8 cellular contexts compared by ENCODE assay signal in the genomic region with DNA sequence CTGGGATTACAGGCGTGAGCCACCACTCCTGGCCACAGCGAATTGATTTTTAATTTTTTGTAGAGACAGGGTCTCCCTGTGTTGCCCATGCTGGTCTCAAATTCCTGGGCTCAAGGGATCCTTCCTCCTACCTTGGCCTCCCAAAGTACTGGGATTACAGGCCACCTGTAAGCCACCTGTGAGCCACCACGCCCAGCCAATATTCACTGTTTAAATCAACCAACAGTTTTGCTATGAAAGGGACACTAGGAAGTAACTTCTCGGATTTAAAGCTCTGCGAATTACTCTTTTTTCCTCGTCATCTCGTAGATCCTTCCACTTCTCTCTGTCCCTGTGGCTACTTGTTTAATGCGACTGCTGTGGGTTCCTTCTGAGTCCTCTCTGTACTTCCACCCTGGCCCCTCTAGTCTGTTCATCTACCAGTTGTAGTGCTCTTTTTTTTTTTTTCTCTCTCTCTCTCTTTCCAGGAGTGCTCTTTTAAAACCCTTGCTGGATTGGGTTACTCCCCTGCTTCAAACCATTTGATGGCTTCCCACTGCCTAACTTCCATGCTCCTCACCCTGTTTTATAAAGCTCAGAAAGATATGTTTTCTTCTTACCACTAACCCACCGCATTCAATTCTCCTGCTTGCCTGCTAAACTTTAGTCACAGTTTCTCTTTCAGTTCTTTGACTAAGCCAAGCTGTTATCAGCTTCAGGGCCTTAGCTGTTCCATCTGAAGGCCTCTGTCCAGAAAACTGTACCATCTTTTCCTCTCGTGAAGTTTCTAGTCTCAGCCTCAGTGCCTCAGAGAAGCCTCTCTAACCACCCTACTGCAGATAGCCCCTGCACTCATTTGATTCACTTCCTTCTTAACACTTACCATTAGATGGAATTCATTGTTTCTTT. TPM values are rescaled to one million over a fixed set of nuclear protein-coding genes. Genes with fewer than 3 reads are reported as not detected.
A peak's percentile ranks its signal among the peaks of the same experiment; 100 is the strongest.
DNase-seq lines count a peak whose midpoint lies in the region; ATAC-seq, FAIRE-seq and TF ChIP-seq lines count a peak whose summit lies in the region.

No MANE protein-coding gene starts in this region.

- DNase-seq in A673 (ENCODE audit: low spot score): no peak
- DNase-seq in GM19239 (ENCODE audit: insufficient read length, low spot score): peak; percentile 47
- DNase-seq in chondrocyte (ENCODE audit: low spot score): peak; percentile 13
- no peak for DNase-seq in WERI-Rb-1
- DNase-seq in COLO829 (ENCODE audit: low spot score): no peak
- no peak for DNase-seq in pancreas
- DNase-seq in anterior cingulate cortex (lab: John Stamatoyannopoulos, UW): no peak

- H3K9me3 Mint-ChIP-seq in chondrocyte (ENCODE audit: low read depth): no peaks in the 10 kb centered on the region

- H3K4me1 ChIP-seq in A673 (ENCODE audit: insufficient read depth, low read length, poor library complexity, severe bottlenecking) (no peaks in the 10 kb centered on the region), pancreas (no peaks in the 10 kb centered on the region)

- no peaks in the 10 kb centered on the region for H3K36me3 ChIP-seq in A673 (ENCODE audit: insufficient read depth, low read length, poor library complexity, severe bottlenecking)
- peaks cover 21% of the 10 kb centered on the region for H3K36me3 ChIP-seq in WERI-Rb-1
- no peaks in the 10 kb centered on the region for H3K36me3 ChIP-seq in pancreas

- H3K27me3 Mint-ChIP-seq in chondrocyte (ENCODE audit: low read depth): no peaks in the 10 kb centered on the region

- POLR2A ChIA-PET in A673 (lab: Charles Lee; ENCODE audit: low non-redundant PET): interaction anchor here (0.7 kb wide), 1 partner anchor 80 kb away, joined by 7 read pairs; no protein-coding TSS in a partner anchor

- TF ChIP-seq CTCF in A673 (conservative IDR thresholded peaks at IDR 0.05; ENCODE audit: low read depth, low read length): no peak
- no peak for TF ChIP-seq CTCF in chondrocyte (IDR thresholded peaks at IDR 0.05)
- TF ChIP-seq CTCF in WERI-Rb-1 (IDR thresholded peaks at IDR 0.05; ENCODE audit: low read depth, low read length): no peak
- no peak for TF ChIP-seq CTCF in pancreas (IDR thresholded peaks at IDR 0.05)

- no TSS peak for BruUV-seq in A673 (replicated peaks; lab: Mats Ljungman, UMichigan)

- H3K27me3 ChIP-seq in A673 (replicated peaks; ENCODE audit: insufficient read depth, low read depth, low read length, poor library complexity) (no peaks in the 10 kb centered on the region), WERI-Rb-1 (ENCODE audit: insufficient read depth, low read depth, severe bottlenecking) (no peaks in the 10 kb centered on the region), pancreas (no peaks in the 10 kb centered on the region)

- H3K36me3 Mint-ChIP-seq in chondrocyte (ENCODE audit: low read depth): no peaks in the 10 kb centered on the region

- H3K4me1 Mint-ChIP-seq in chondrocyte (ENCODE audit: low read depth): peaks cover 9% of the 10 kb centered on the region

- peak overlapping the region; percentile 37 for H3K27ac Mint-ChIP-seq in chondrocyte (ENCODE audit: unreplicated experiment)

- H3K4me3 Mint-ChIP-seq in chondrocyte (ENCODE audit: unreplicated experiment): no peak overlapping the region

- H3K27ac ChIP-seq in A673 (ENCODE audit: low read depth, low read length, poor library complexity, severe bottlenecking): peak overlapping the region; percentile 2
- H3K27ac ChIP-seq in WERI-Rb-1: no peak overlapping the region
- H3K27ac ChIP-seq in pancreas: no peak overlapping the region

- intact Hi-C loops in A673 (cut with micrococcal nuclease; ENCODE audit: unreplicated experiment): no loop called here
- intact Hi-C loops in pancreas (cut with DNase I): no loop called here

- H3K9me3 ChIP-seq in A673 (ENCODE audit: low read depth, low read length, poor library complexity, severe bottlenecking) (no peaks in the 10 kb centered on the region), WERI-Rb-1 (ENCODE audit: severe bottlenecking) (no peaks in the 10 kb centered on the region), pancreas (no peaks in the 10 kb centered on the region)

- CTCF ChIA-PET in A673 (lab: Charles Lee): no interaction called here

- H3K4me3 ChIP-seq in A673 (ENCODE audit: low read depth, low read length, poor library complexity, severe bottlenecking) (no peak overlapping the region), WERI-Rb-1 (ENCODE audit: low read depth, low read length) (no peak overlapping the region), pancreas (no peak overlapping the region)

- peak; percentile 96 for FAIRE-seq in GM19239 (lab: Jason Lieb, UNC)
- FAIRE-seq in pancreas (lab: Jason Lieb, UNC): no peak

- WGBS in pancreas, 2 donors: 91 to 95% methylated on average over 10 of the region's 10 CpGs

- peak; percentile 59 for ATAC-seq in HG03378 (IDR thresholded peaks at IDR 0.05; ENCODE audit: unreplicated experiment)
- no peak for ATAC-seq in pancreas

RNA-seq across cellular contexts. Expression of a gene that starts 12.4 kb away (rescaled TPM):
- 47.6 and 55.3 TPM in 2 replicates for total RNA-seq in A673 (2021)
- total RNA-seq in chondrocyte: 30.5 to 42.7 TPM (median 31.0 TPM) in 3 replicates
- total RNA-seq in pancreas: 10 to 100 TPM in 3 of 6 donors, 1 to 10 TPM in 3; 9.0 to 16.1 (median 10.3) TPM
- 10 to 100 TPM in 1 of 2 donors, 1 to 10 TPM in 1; 7.9 to 17.3 TPM for polyA plus RNA-seq in pancreas

RNA-seq across cellular contexts. Expression of a gene that starts 27.0 kb away (rescaled TPM):
- total RNA-seq in A673 (2021) (16.7 and 18.8 TPM in 2 replicates), chondrocyte (17.3 to 23.0 TPM (median 19.8 TPM) in 3 replicates), pancreas (1 to 10 TPM; 4.6 to 9.8 (median 7.3) TPM)
- polyA plus RNA-seq in pancreas: 1 to 10 TPM; 5.1 to 9.1 TPM

Comparison
In these comparisons a context has a peak if more than half of its experiments do, and no peak if none do; other contexts are left out.
1. DNase-seq: peak in GM19239 (single experiment) and chondrocyte (single experiment); none in A673 (single experiment), WERI-Rb-1 (single experiment), COLO829 (single experiment), pancreas (0 of 6) and anterior cingulate cortex (0 of 58).